ENCODE assay signal across 8 cellular contexts in the genomic region with DNA sequence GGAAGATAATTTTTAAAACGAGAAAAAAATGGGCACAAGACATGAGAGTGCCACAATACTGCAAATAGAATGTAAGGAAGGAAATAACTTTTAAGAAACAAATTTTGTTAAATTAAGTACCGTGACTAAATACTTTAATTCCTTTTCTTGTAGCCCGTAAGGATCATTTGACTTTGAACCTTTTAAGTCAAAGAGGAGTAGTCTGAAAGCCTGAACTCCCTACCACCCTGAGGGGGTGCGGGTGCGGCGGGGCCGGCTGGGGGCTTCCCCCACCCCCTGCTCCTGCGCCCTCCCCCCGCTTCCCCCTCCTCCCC. TPM values are rescaled to one million over a fixed set of nuclear protein-coding genes. Genes with fewer than 3 reads are reported as not detected.
DNase-seq lines count a peak whose midpoint lies in the region; ATAC-seq and TF ChIP-seq lines count a peak whose summit lies in the region.

No MANE protein-coding gene starts in this region.

- no peak overlapping the region for H3K9ac ChIP-seq in mucosa of rectum (ENCODE audit: low read depth in 1 of 2, low read length in 2 of 2)

- peak overlapping the region; percentile 53 for H3K4me3 ChIP-seq in cardiac muscle cell
- peak overlapping the region; percentile 66 to 69 for H3K4me3 ChIP-seq in cardiac fibroblast (replicated peaks in 1 of 2; ENCODE audit: low read depth in 2 of 2, low read length in 2 of 2)
- H3K4me3 ChIP-seq in mucosa of rectum (ENCODE audit: low read length in 2 of 2) = peak overlapping the region; percentile 53 to 77

- H3K36me3 Mint-ChIP-seq in type B pancreatic cell = peaks cover under 1% of the 10 kb centered on the region

- no peaks in the 10 kb centered on the region for H3K9me3 Mint-ChIP-seq in type B pancreatic cell

- H3K36me3 ChIP-seq in cardiac muscle cell (no peaks in the 10 kb centered on the region), mucosa of rectum (ENCODE audit: control insufficient read depth in 2 of 2, insufficient read depth in 2 of 2, low read length in 2 of 2) (no peaks in the 10 kb centered on the region)

- peak overlapping the region; percentile 74 for H3K4me3 Mint-ChIP-seq in type B pancreatic cell

- intact Hi-C loops in left cardiac atrium (cut with DNase I) = no loop called here

- H3K9me3 ChIP-seq in cardiac muscle cell (ENCODE audit: low read depth) (no peaks in the 10 kb centered on the region), mucosa of rectum (ENCODE audit: control insufficient read depth in 2 of 2, low read length in 2 of 2) (no peaks in the 10 kb centered on the region)

- ATAC-seq in left cardiac atrium (no peak), HG03280 (IDR thresholded peaks at IDR 0.05; ENCODE audit: unreplicated experiment) (no peak)

- DNase-seq in cardiac muscle cell (ENCODE audit: low read depth in 1 of 2, low spot score in 1 of 2) (no peak), left cardiac atrium (no peak), cardiac fibroblast (ENCODE audit: low read depth in 2 of 2) (no peak), type B pancreatic cell (ENCODE audit: extremely low spot score, unreplicated experiment) (no peak), SKM-1 (lab: John Stamatoyannopoulos, UW; ENCODE audit: unreplicated experiment) (no peak), NCI-H82 treated with DMSO at 0.1 percent for 48 hours (lab: John Stamatoyannopoulos, UW; ENCODE audit: unreplicated experiment) (no peak)

- H3K27ac ChIP-seq in cardiac muscle cell (peak overlapping the region; percentile 88), mucosa of rectum (ENCODE audit: low read depth in 2 of 2, low read length in 2 of 2) (peak overlapping the region; percentile 77 to 81)

- H3K27ac Mint-ChIP-seq in type B pancreatic cell = peak overlapping the region; percentile 75

- TF ChIP-seq CTCF in cardiac muscle cell (IDR thresholded peaks at IDR 0.05; ENCODE audit: low read depth, low read length) = no peak
- TF ChIP-seq CTCF in cardiac fibroblast (IDR thresholded peaks at IDR 0.05; ENCODE audit: low read depth, low read length) = no peak
- no peak for TF ChIP-seq CTCF in type B pancreatic cell (conservative IDR thresholded peaks at IDR 0.05)

- H3K4me1 Mint-ChIP-seq in type B pancreatic cell (ENCODE audit: unreplicated experiment) = peaks cover 54% of the 10 kb centered on the region

- peaks cover 23% of the 10 kb centered on the region for H3K4me1 ChIP-seq in cardiac muscle cell (ENCODE audit: low read depth)
- H3K4me1 ChIP-seq in mucosa of rectum (ENCODE audit: control insufficient read depth in 2 of 2, insufficient read depth in 2 of 2, low read length in 2 of 2) = peaks cover 0 to 6% of the 10 kb centered on the region in 2 donors

- no peaks in the 10 kb centered on the region for H3K27me3 Mint-ChIP-seq in type B pancreatic cell

- H3K27me3 ChIP-seq in cardiac muscle cell = no peaks in the 10 kb centered on the region
- no peaks in the 10 kb centered on the region for H3K27me3 ChIP-seq in mucosa of rectum (ENCODE audit: control insufficient read depth in 2 of 2, insufficient read depth in 2 of 2, low read length in 2 of 2)

RNA-seq across cellular contexts. Expression of gene PHACTR2, which starts 0.2 kb away (rescaled TPM):
- total RNA-seq in cardiac muscle cell (31.7 and 52.3 TPM in 2 replicates), left cardiac atrium (10 to 100 TPM; 53.9 to 56.7 TPM), type B pancreatic cell (ENCODE audit: low replicate concordance) (59.2 and 69.9 TPM in 2 replicates)
- 47.3 and 48.8 TPM in 2 replicates for polyA plus RNA-seq in cardiac muscle cell
